7 cellular contexts compared by ENCODE assay signal in the genomic region with DNA sequence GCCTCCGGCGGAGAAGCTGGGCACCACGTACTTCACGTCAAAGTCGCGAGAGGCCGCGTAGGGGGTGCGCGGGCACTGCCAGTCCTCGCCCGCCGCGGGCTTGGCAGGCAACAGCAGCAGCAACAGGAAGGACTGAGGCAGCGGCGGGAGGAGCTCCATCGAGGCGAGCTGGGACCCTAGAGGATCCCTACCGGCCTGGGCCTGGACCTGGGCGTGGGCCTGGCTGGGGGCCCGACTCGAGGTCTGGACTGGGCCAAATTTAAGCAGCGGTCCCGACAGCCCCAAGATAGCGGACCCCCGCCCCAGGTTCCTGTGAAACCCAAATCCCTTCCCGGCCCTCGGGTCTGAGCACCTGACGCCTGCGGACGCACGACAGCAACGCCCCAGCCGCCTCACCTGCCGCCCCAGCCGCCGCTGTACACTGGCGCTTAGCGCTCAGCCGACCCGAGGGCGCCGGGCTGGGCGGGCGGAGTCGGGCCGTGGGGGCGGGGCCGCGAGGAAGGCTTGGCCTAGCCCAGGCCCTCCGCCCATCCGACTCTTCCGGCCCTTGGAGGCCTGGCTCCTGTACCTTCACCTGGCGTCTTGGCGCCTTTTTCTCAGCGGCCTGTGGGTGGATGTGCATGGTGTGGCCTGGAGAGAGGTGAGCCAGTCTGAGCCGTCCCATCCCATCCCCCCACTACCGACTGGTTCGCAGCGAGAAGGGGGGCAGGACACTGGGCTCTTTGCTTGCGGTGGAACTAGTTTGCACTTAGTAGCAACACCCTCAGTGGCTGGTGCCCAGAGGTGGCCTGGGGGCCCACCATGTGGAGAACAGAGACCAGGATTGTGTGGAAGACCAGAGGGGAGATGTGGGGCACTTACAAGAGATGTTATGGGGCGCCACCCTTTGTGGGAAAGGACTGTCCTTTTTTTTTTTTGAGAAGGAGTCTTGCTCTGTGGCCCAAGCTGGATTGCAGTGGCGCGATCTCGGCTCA. TPM values are rescaled to one million over a fixed set of nuclear protein-coding genes. Genes with fewer than 3 reads are reported as not detected.
DNase-seq lines count a peak whose midpoint lies in the region; ATAC-seq and TF ChIP-seq lines count a peak whose summit lies in the region.

MST1R (minus strand) TSS at position 423 of the 974 bp plus-strand sequence; CDS start at position 159, 264 bp downstream.

- H3K4me3 ChIP-seq in cardiac fibroblast (replicated peaks in 1 of 2; ENCODE audit: low read depth in 2 of 2, low read length in 2 of 2), result peak within 1 kb of the TSS in 1 of 2 donors; percentile 32
- H3K4me3 ChIP-seq in lower leg skin (ENCODE audit: low read depth, poor library complexity, severe bottlenecking), result peak within 1 kb of the TSS; percentile 9

- no peaks in the 10 kb centered on the region for H3K9me3 Mint-ChIP-seq in activated B cell treated with CpG ODN at 0.5 μM for 24 hours

- peaks cover 30% of the 10 kb centered on the region for H3K4me1 Mint-ChIP-seq in activated B cell treated with CpG ODN at 0.5 μM for 24 hours

- peak within 1 kb of the TSS; percentile 80 for H3K27ac Mint-ChIP-seq in activated B cell treated with CpG ODN at 0.5 μM for 24 hours

- POLR2A ChIA-PET in activated B cell treated with CpG ODN at 0.5 μM for 24 hours (lab: Charles Lee), result interaction anchor here (0.6 to 2.0 kb wide), 2 partner anchors 101 to 888 kb away, joined by 3 to 8 read pairs; partner anchors contain the start of gene INKA1

- no peaks in the 10 kb centered on the region for H3K27me3 Mint-ChIP-seq in activated B cell treated with CpG ODN at 0.5 μM for 24 hours

- intact Hi-C loops in activated B cell treated with CpG ODN at 0.5 μM for 24 hours (cut with micrococcal nuclease) (loop anchor here (1.0 to 2.0 kb wide), 3 partner anchors 37 to 179 kb away; partner anchors contain the start of genes RBM6 and TRAIP), lower leg skin (cut with DNase I; ENCODE audit: low total_unique reads) (no loop called here)

- WGBS in lower leg skin, 2 donors, result 35 to 39% methylated on average over 35 to 45 of the region's 65 CpGs

- H3K4me3 Mint-ChIP-seq in activated B cell treated with CpG ODN at 0.5 μM for 24 hours, result peak within 1 kb of the TSS; percentile 82

- peak; percentile 78 for ATAC-seq in GM19043 (IDR thresholded peaks at IDR 0.05; ENCODE audit: low read depth, unreplicated experiment)
- ATAC-seq in HG03521 (IDR thresholded peaks at IDR 0.05; ENCODE audit: unreplicated experiment), result peak; percentile 70
- peak; percentile 99 for ATAC-seq in activated B cell treated with CpG ODN at 0.5 μM for 24 hours (ENCODE audit: low read depth)
- ATAC-seq in GM18870 (IDR thresholded peaks at IDR 0.05; ENCODE audit: unreplicated experiment), result no peak

- no peaks in the 10 kb centered on the region for H3K36me3 Mint-ChIP-seq in activated B cell treated with CpG ODN at 0.5 μM for 24 hours (ENCODE audit: low read depth)

- TF ChIP-seq CTCF in activated B cell treated with CpG ODN at 0.5 μM for 24 hours (IDR thresholded peaks at IDR 0.05) (no peak), cardiac fibroblast (IDR thresholded peaks at IDR 0.05; ENCODE audit: low read depth, low read length) (no peak), lower leg skin (IDR thresholded peaks at IDR 0.05) (no peak)

- DNase-seq in activated B cell treated with CpG ODN at 0.5 μM for 24 hours (peak; percentile 80), cardiac fibroblast (ENCODE audit: low read depth in 2 of 2) (peak; percentile 11 to 30), lower leg skin (ENCODE audit: low spot score in 2 of 2) (peak; percentile 76 to 96)
- DNase-seq in stimulated activated CD8-positive, alpha-beta memory T cell treated with anti-CD3 and anti-CD28 coated beads, Interleukin-15, amount 100 ng/mL, for 24 hours (ENCODE audit: low read depth), result peak; percentile 55

- no peak for TF ChIP-seq POLR2A in lower leg skin (IDR thresholded peaks at IDR 0.05)

- CTCF ChIA-PET in activated B cell treated with CpG ODN at 0.5 μM for 24 hours (lab: Charles Lee), result no interaction called here

RNA-seq across cellular contexts. Expression of gene MST1R, which starts in this region (rescaled TPM):
- total RNA-seq in activated B cell treated with CpG ODN at 0.5 μM for 24 hours (0.81 and 1.6 TPM in 2 replicates), lower leg skin (10 to 100 TPM; 29.7 to 62.5 (median 48.8) TPM)

Comparison
In these comparisons a context has a peak if more than half of its experiments do, and no peak if none do; other contexts are left out.
1. RNA of gene MST1R (total RNA-seq): 29.7 to 62.5 TPM in lower leg skin; 0.81 to 1.6 TPM in activated B cell treated with CpG ODN at 0.5 μM for 24 hours; every median in the first group is over 10 times any median in the second.
2. DNase-seq: peak in every context shown above with its lines; median percentile 86 in lower leg skin; 80 in activated B cell treated with CpG ODN at 0.5 μM for 24 hours; 55 in stimulated activated CD8-positive, alpha-beta memory T cell treated with anti-CD3 and anti-CD28 coated beads, Interleukin-15, amount 100 ng/mL, for 24 hours; 20 in cardiac fibroblast.